ENCODE assay signal across 12 cellular contexts in genomic region chr17:43645450-43645764, GRCh38. TPM values are rescaled to one million over a fixed set of nuclear protein-coding genes. Genes with fewer than 3 reads are reported as not detected.
DNase-seq lines count a peak whose midpoint lies in the region; ATAC-seq, FAIRE-seq and TF ChIP-seq lines count a peak whose summit lies in the region.
"Had no signal": no experiment of that assay in that cellular context is flagged by ENCODE, and none has a peak within 500 bp of the region (broad histone marks: within the 10 kb centered on the region; RNA-seq: fewer than 3 reads in every experiment).

No MANE protein-coding gene starts in this region.

- TF ChIP-seq CTCF in H1 (IDR thresholded peaks at IDR 0.05; ENCODE audit: control extremely low read depth in 1 of 3, insufficient read depth in 1 of 3, low read depth in 1 of 3, low read length in 3 of 3) (no peak), tibial artery (IDR thresholded peaks at IDR 0.05) (no peak)

- TF ChIP-seq EP300 in H1 (IDR thresholded peaks at IDR 0.05; ENCODE audit: borderline replicate concordance in 1 of 2, low read depth in 2 of 2, low read length in 2 of 2): no peak

- H3K27me3 ChIP-seq in HUES64 (ENCODE audit: insufficient read depth, low read length) (peaks cover 19% of the 10 kb centered on the region), H1 (replicated peaks in 1 of 4; ENCODE audit: control insufficient read depth in 3 of 4, extremely low read depth in 1 of 4, insufficient read depth in 3 of 4, low read length in 3 of 4) (peaks cover 0 to 20% (median 6%) of the 10 kb centered on the region in 4 experiments; a peak in 4 of 7 replicates), mucosa of stomach (ENCODE audit: control insufficient read depth, insufficient read depth, low read length) (peaks cover 21% of the 10 kb centered on the region), tibial artery (peaks cover 0 to 10% of the 10 kb centered on the region in 2 donors)

- no peak overlapping the region for H4K5ac ChIP-seq in H1 (ENCODE audit: insufficient read length, low read depth, low read length)

- H3K56ac ChIP-seq in H1 (replicated peaks; ENCODE audit: insufficient read length, low read depth, low read length): no peak overlapping the region

- H3K4me2 ChIP-seq in H1 (ENCODE audit: insufficient read depth in 1 of 2, low read depth in 2 of 2, low read length in 2 of 2): peak overlapping the region; percentile 49 to 72

- H3K36me3 ChIP-seq in HUES64 (ENCODE audit: insufficient read depth, low read length): no peaks in the 10 kb centered on the region
- no peaks in the 10 kb centered on the region for H3K36me3 ChIP-seq in H1 (ENCODE audit: control insufficient read depth in 2 of 4, insufficient read depth in 4 of 4, low read length in 3 of 4)
- H3K36me3 ChIP-seq in mucosa of stomach (ENCODE audit: control insufficient read depth, insufficient read depth, low read length): no peaks in the 10 kb centered on the region
- H3K36me3 ChIP-seq in tibial artery: no peaks in the 10 kb centered on the region
- H3K36me3 ChIP-seq: HAP-1, SJSA1 had no signal

- peaks cover 3% of the 10 kb centered on the region; the same call in 1 of the 2 replicates for H3K23me2 ChIP-seq in H1 (ENCODE audit: low read depth, low read length)

- POLR2A ChIA-PET in H1 (lab: Charles Lee; ENCODE audit: partially characterized antibody): interaction anchor here (1.1 to 1.5 kb wide), 2 partner anchors 69 to 101 kb away, joined by 3 read pairs; no protein-coding TSS in a partner anchor

- intact Hi-C loops in tibial artery (cut with DNase I; ENCODE audit: low total_unique reads): no loop called here

- no peak for ATAC-seq in GM21825 (IDR thresholded peaks at IDR 0.05; ENCODE audit: unreplicated experiment)

- 80% methylated on average over 16 of the region's 16 CpGs for WGBS in HUES64
- WGBS in H1 (ENCODE audit: extremely low coverage in 1 of 2, insufficient coverage in 1 of 2, insufficient read length in 1 of 2, insufficient replicate concordance in 2 of 2, low coverage in 1 of 2, low lambda C conversion rate in 2 of 2, missing lambda C conversion rate in 1 of 2), 2 experiments: 71% methylated on average over 16 of the region's 16 CpGs; no CpG with 5 or more reads in 1 of the 2 experiments

- no peak overlapping the region for H4K8ac ChIP-seq in H1 (ENCODE audit: extremely low read depth, insufficient read depth, low read length)

- no peak overlapping the region for H3K14ac ChIP-seq in H1 (ENCODE audit: insufficient read length)

- no peak overlapping the region for H4K91ac ChIP-seq in H1 (replicated peaks; ENCODE audit: insufficient read length, low read length)

- no peaks in the 10 kb centered on the region for H4K20me1 ChIP-seq in H1 (replicated peaks in 1 of 2; ENCODE audit: control insufficient read depth in 1 of 2, insufficient read depth in 2 of 2, low read length in 2 of 2)

- H3K27ac ChIP-seq in HUES64 (ENCODE audit: low read depth, low read length) (no peak overlapping the region), H1 (ENCODE audit: low read depth, low read length) (no peak overlapping the region), tibial artery (peak overlapping the region; percentile 72 to 77)
- H3K27ac ChIP-seq: SJSA1 had no signal

- H3K9me3 ChIP-seq in HUES64 (ENCODE audit: insufficient read depth, low read depth, low read length) (no peaks in the 10 kb centered on the region), H1 (ENCODE audit: insufficient read depth in 2 of 2, low read depth in 1 of 2, low read length in 1 of 2) (no peaks in the 10 kb centered on the region), mucosa of stomach (ENCODE audit: control insufficient read depth, low read length) (no peaks in the 10 kb centered on the region), tibial artery (no peaks in the 10 kb centered on the region)
- H3K9me3 ChIP-seq: HAP-1 had no signal

- H3K4me3 ChIP-seq in HUES64 (ENCODE audit: low read length) (peak overlapping the region; percentile 50), H1 (ENCODE audit: extremely low read depth in 1 of 4, insufficient read depth in 2 of 4, low read depth in 3 of 4, low read length in 4 of 4) (peak overlapping the region in 3 of 4 experiments; percentile 26 to 71 (median 45); a peak in 3 of 8 replicates), mucosa of stomach (ENCODE audit: low read length) (no peak overlapping the region), tibial artery (peak overlapping the region; percentile 50 to 57)
- H3K4me3 ChIP-seq: HAP-1, SJSA1 had no signal

- no peak for DNase-seq in H1 (ENCODE audit: low read depth in 1 of 2, low spot score in 2 of 2)
- DNase-seq in tibial artery: no peak
- no peak for DNase-seq in GM12892 (ENCODE audit: insufficient read length)
- no peak for DNase-seq in NOMO-1 (lab: John Stamatoyannopoulos, UW; ENCODE audit: unreplicated experiment in 2 of 2)
- DNase-seq: activated CD8-positive, alpha-beta memory T cell treated with anti-CD3 and anti-CD28 coated beads, Interleukin-2, amount 50 U/mL, for 4 hours; stimulated activated CD4-positive, alpha-beta T cell treated with anti-CD3 and anti-CD28 coated beads, Interleukin-4, amount 100 ng/mL, for 24 hours had no signal

- H2BK120ac ChIP-seq in H1 (replicated peaks; ENCODE audit: low read depth, low read length): no peak overlapping the region

- H3K23ac ChIP-seq in H1 (ENCODE audit: insufficient read length): no peak overlapping the region

- H2BK15ac ChIP-seq in H1 (ENCODE audit: low read length): no peak overlapping the region

- H2BK20ac ChIP-seq in H1 (ENCODE audit: low read length): no peak overlapping the region

- FAIRE-seq in H1 (lab: Jason Lieb, UNC): no peak
- no peak for FAIRE-seq in GM12892 (lab: Jason Lieb, UNC)
- FAIRE-seq: G401.6 had no signal

- H3K18ac ChIP-seq in H1 (ENCODE audit: extremely low read depth, low read length): no peak overlapping the region

- no peak overlapping the region for H3K9ac ChIP-seq in HUES64 (ENCODE audit: low read depth, low read length)
- H3K9ac ChIP-seq in H1 (replicated peaks in 1 of 4; ENCODE audit: extremely low read depth in 1 of 4, low read depth in 3 of 4, low read length in 3 of 4): no peak overlapping the region
- peak overlapping the region; percentile 60 for H3K9ac ChIP-seq in mucosa of stomach (ENCODE audit: low read length)

- no peak overlapping the region for H3K4ac ChIP-seq in H1 (replicated peaks; ENCODE audit: insufficient read length, low read depth, low read length)

- H3K4me1 ChIP-seq in HUES64 (ENCODE audit: insufficient read depth, low read length) (0 out of 2 replicates have a peak, but pooled peaks cover 2% of the 10 kb centered on the region), H1 (replicated peaks in 1 of 4; ENCODE audit: control insufficient read depth in 3 of 4, insufficient read depth in 4 of 4, low read length in 3 of 4) (peaks cover 0 to 8% (median 2%) of the 10 kb centered on the region in 4 experiments; a peak in 3 of 7 replicates), mucosa of stomach (ENCODE audit: control insufficient read depth, insufficient read depth, low read length) (peaks cover 10% of the 10 kb centered on the region), tibial artery (peaks cover 0 to 13% (median 5%) of the 10 kb centered on the region in 4 donors)
- H3K4me1 ChIP-seq: HAP-1, SJSA1 had no signal

- H3K79me1 ChIP-seq in H1 (ENCODE audit: low read depth, low read length): no peaks in the 10 kb centered on the region

- no peak overlapping the region for H2BK5ac ChIP-seq in H1 (ENCODE audit: low read depth, low read length)

- TF ChIP-seq RAD21 in H1 (IDR thresholded peaks at IDR 0.05 in 1 of 2, conservative IDR thresholded peaks at IDR 0.05 in 1 of 2; ENCODE audit: low read depth in 2 of 2, low read length in 2 of 2): no peak

- 0 out of 2 replicates have a peak overlapping the region, but pooled peaks have one; percentile 79 for H2AFZ ChIP-seq in H1 (ENCODE audit: low read length)

- no peaks in the 10 kb centered on the region for H3K79me2 ChIP-seq in H1 (ENCODE audit: control insufficient read depth in 1 of 2, insufficient read depth in 2 of 2, low read length in 2 of 2)

- no peak overlapping the region for H2AK5ac ChIP-seq in H1 (ENCODE audit: low read depth, low read length)

- TF ChIP-seq POLR2A in H1 (IDR thresholded peaks at IDR 0.05; ENCODE audit: control extremely low read depth in 1 of 2, low read depth in 2 of 2, low read length in 2 of 2): no peak
- no peak for TF ChIP-seq POLR2A in GM12892 (IDR thresholded peaks at IDR 0.05; ENCODE audit: low read depth, low read length)

- peak overlapping the region; percentile 27; the same call in 1 of the 2 replicates for H2BK12ac ChIP-seq in H1 (ENCODE audit: low read depth, low read length)

- CTCF ChIA-PET in H1 (lab: Charles Lee; ENCODE audit: partially characterized antibody): interaction anchor here (0.8 to 1.0 kb wide), 4 partner anchors 17 to 69 kb away, joined by 3 read pairs; no protein-coding TSS in a partner anchor

RNA-seq across cellular contexts. Expression of gene MEOX1, which starts 16.3 kb away (rescaled TPM):
- 0.35 TPM for polyA plus RNA-seq in HUES64 (2013, experiment 1 of 2)
- 0.51 TPM for polyA plus RNA-seq in HUES64 (2013, experiment 2 of 2)
- not detected in 2 replicates for total RNA-seq in H1 (2021; fragmentation: NEBNext Ultra II Directional; extraction: Animal tissue kit (Norgen Biotek cat#: 25700))
- 0.03 TPM in 1 of 2 replicates, not detected in the other for polyA plus RNA-seq in H1 (2011; rRNA removed)
- not detected for polyA plus RNA-seq in H1 (2011; cell fraction: cytosol; rRNA removed)
- polyA plus RNA-seq in H1 (2011; cell fraction: nucleus; rRNA removed): 0.07 TPM
- polyA plus RNA-seq in H1 (2012, experiment 1 of 2): 0.11 to 0.12 TPM in 2 of 4 replicates, not detected in the others
- not detected for polyA plus RNA-seq in H1 (2012, experiment 2 of 2)
- polyA plus RNA-seq in H1 (2013, experiment 1 of 2): 0.04 TPM
- polyA plus RNA-seq in H1 (2013, experiment 2 of 2): 0.11 TPM
- not detected in 2 replicates for polyA minus RNA-seq in H1 (2011; rRNA and poly(A)+ RNA removed)
- not detected for polyA minus RNA-seq in H1 (2011; cell fraction: cytosol; rRNA and poly(A)+ RNA removed)
- 0.20 TPM for polyA minus RNA-seq in H1 (2011; cell fraction: nucleus; rRNA and poly(A)+ RNA removed)
- polyA plus RNA-seq in GM12892 (2012; ENCODE audit: missing spikeins): not detected
- total RNA-seq: SJSA1 had no signal

Comparison
In these comparisons a context has a peak if more than half of its experiments do, and no peak if none do; other contexts are left out.
1. H3K27ac ChIP-seq: peak in tibial artery (2 of 2); none in HUES64 (single experiment) and H1 (single experiment).